In the genomic region with DNA sequence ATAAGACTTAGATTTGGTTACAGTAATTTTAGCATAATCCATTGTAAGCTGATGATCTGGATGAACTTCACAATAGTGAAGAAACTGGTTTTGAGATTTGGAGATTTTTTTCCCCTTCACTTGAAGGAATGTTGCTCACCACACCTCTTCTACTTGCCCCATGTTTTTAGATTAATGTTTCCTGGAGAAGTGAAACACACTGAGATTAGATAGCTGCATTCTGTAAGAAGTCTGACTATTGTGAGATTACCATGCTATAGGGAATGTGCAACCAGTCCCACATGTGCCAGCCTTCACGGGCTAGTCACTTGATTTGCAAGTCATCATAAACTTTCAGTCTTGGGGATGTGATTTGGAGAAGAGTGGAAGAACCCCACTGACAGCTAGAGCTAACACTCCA, we compare ENCODE assay signal across 2 cellular contexts.
TF ChIP-seq lines count a peak whose summit lies in the region.

No MANE protein-coding gene starts in this region.

TF ChIP-seq in GM23338, 12 proteins besides CTCF, POLR2A, EP300 and RAD21 (continued from another document):
- no peak for TF ChIP-seq JUNB (IDR thresholded peaks at IDR 0.05; ENCODE audit: unreplicated experiment)
- TF ChIP-seq CREB1 (CRISPR knock-in tag; IDR thresholded peaks at IDR 0.05; ENCODE audit: low read depth): no peak

TF ChIP-seq in GM12878, 131 proteins besides CTCF, POLR2A, EP300 and RAD21 (continued from another document):
- TF ChIP-seq, protein P1, sequence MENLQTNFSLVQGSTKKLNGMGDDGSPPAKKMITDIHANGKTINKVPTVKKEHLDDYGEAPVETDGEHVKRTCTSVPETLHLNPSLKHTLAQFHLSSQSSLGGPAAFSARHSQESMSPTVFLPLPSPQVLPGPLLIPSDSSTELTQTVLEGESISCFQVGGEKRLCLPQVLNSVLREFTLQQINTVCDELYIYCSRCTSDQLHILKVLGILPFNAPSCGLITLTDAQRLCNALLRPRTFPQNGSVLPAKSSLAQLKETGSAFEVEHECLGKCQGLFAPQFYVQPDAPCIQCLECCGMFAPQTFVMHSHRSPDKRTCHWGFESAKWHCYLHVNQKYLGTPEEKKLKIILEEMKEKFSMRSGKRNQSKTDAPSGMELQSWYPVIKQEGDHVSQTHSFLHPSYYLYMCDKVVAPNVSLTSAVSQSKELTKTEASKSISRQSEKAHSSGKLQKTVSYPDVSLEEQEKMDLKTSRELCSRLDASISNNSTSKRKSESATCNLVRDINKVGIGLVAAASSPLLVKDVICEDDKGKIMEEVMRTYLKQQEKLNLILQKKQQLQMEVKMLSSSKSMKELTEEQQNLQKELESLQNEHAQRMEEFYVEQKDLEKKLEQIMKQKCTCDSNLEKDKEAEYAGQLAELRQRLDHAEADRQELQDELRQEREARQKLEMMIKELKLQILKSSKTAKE (IDR thresholded peaks at IDR 0.05; ENCODE audit: low read depth, poor library complexity, severe bottlenecking): no peak
- no peak for TF ChIP-seq POU2F2 (IDR thresholded peaks at IDR 0.05; ENCODE audit: borderline replicate concordance, low read depth, low read length)
